27 cellular contexts compared by ENCODE assay signal in the genomic region with DNA sequence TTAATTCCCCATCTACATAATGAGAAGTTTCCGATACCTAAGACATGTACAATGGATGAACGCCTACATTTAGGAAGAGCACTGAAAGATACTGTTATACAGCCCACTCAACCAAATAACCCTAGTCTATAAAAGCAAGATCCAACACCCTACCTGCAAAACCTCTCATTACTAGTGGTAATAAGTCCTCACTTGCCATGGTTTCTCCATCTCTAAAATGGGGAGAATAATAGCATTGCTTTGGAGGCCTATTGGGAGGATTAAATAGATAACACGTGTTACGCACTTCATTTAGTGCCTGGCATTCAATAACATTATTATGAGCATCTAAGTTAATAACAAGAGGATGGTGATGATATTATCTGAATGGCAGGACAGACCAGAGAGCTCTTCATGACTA. TPM values are rescaled to one million over a fixed set of nuclear protein-coding genes. Genes with fewer than 3 reads are reported as not detected.
DNase-seq lines count a peak whose midpoint lies in the region; ATAC-seq, FAIRE-seq and TF ChIP-seq lines count a peak whose summit lies in the region.
"Had no signal": no experiment of that assay in that cellular context is flagged by ENCODE, and none has a peak within 500 bp of the region (broad histone marks: within the 10 kb centered on the region; RNA-seq: fewer than 3 reads in every experiment).

No MANE protein-coding gene starts in this region.

- no peak overlapping the region for H3K9ac ChIP-seq in endothelial cell of umbilical vein (replicated peaks; ENCODE audit: extremely low read depth, insufficient read depth, low read length)

- peaks cover 45% of the 10 kb centered on the region for H3K36me3 Mint-ChIP-seq in nephron progenitor cell (ENCODE audit: low read depth)
- no peaks in the 10 kb centered on the region for H3K36me3 Mint-ChIP-seq in activated CD4-positive, alpha-beta T cell treated with anti-CD3 and anti-CD28 coated beads, Interleukin-2, amount 10 ng/mL, durations not matched to agents 24 days and 14 days (ENCODE audit: low read depth)

- intact Hi-C loops in endothelial cell of umbilical vein (cut with micrococcal nuclease): loop anchor here (2.0 kb wide), 1 partner anchor 67 kb away; no protein-coding TSS in a partner anchor
- intact Hi-C loops in activated CD4-positive, alpha-beta T cell treated with anti-CD3 and anti-CD28 coated beads, Interleukin-2, amount 10 ng/mL, durations not matched to agents 24 days and 14 days (cut with micrococcal nuclease): no loop called here

- no peaks in the 10 kb centered on the region for H3K9me1 ChIP-seq in endothelial cell of umbilical vein (replicated peaks; ENCODE audit: control insufficient read depth, extremely low read depth, insufficient read depth, low read length)

- peaks cover 27% of the 10 kb centered on the region for H3K4me1 ChIP-seq in ACC112 (ENCODE audit: control insufficient read depth, insufficient read depth, low read length, unreplicated experiment)
- H3K4me1 ChIP-seq in RWPE2 (ENCODE audit: insufficient read depth, poor library complexity, severe bottlenecking): peaks cover 45% of the 10 kb centered on the region
- peaks cover 14% of the 10 kb centered on the region for H3K4me1 ChIP-seq in endothelial cell of umbilical vein (ENCODE audit: control insufficient read depth, extremely low read depth, insufficient read depth, low read length)
- H3K4me1 ChIP-seq: spleen had no signal

- H2AFZ ChIP-seq in ACC112 (ENCODE audit: low read length, unreplicated experiment): no peak overlapping the region
- peak overlapping the region; percentile 86 for H2AFZ ChIP-seq in endothelial cell of umbilical vein (ENCODE audit: low read depth, low read length)

- TF ChIP-seq CTCF in RWPE2 (IDR thresholded peaks at IDR 0.05; ENCODE audit: poor library complexity, severe bottlenecking): no peak
- no peak for TF ChIP-seq CTCF in endothelial cell of umbilical vein (IDR thresholded peaks at IDR 0.05; ENCODE audit: extremely low read depth in 1 of 2, insufficient read depth in 1 of 2, low read depth in 1 of 2, low read length in 2 of 2)
- no peak for TF ChIP-seq CTCF in nephron progenitor cell (IDR thresholded peaks at IDR 0.05)

- H3K4me2 ChIP-seq in endothelial cell of umbilical vein (ENCODE audit: insufficient read depth, low read length): peak overlapping the region; percentile 89

- BruUV-seq in endothelial cell of umbilical vein (replicated peaks; lab: Mats Ljungman, UMichigan): no TSS peak

- no peak for TF ChIP-seq POLR2A in endothelial cell of umbilical vein (IDR thresholded peaks at IDR 0.05; ENCODE audit: low read depth, low read length)

- no peak for DNase-seq in RWPE2 (ENCODE audit: low spot score)
- DNase-seq in endothelial cell of umbilical vein (ENCODE audit: low read depth, low spot score): no peak
- no peak for DNase-seq in nephron progenitor cell
- no peak for DNase-seq in stimulated activated CD4-positive, alpha-beta T cell treated with anti-CD3 and anti-CD28 coated beads, Interleukin-2, amount 100 ng/mL, for 48 hours
- no peak for DNase-seq in activated CD4-positive, alpha-beta T cell treated with anti-CD3 and anti-CD28 coated beads, Interleukin-2, amount 10 ng/mL, durations not matched to agents 24 days and 14 days
- no peak for DNase-seq in COR-L47 (lab: John Stamatoyannopoulos, UW)
- DNase-seq: activated CD4-positive, alpha-beta T cell treated with anti-CD3 and anti-CD28 coated beads for 48 hours; activated naive CD4-positive, alpha-beta T cell treated with Interleukin-2 at 50 U/mL for 16 hours; activated T-cell treated with anti-CD3 and anti-CD28 coated beads, Interleukin-2, amount 50 U/mL, for 72 hours; C1 segment of cervical spinal cord; glutamatergic neuron; mesendoderm; NCI-H1436 treated with DMSO at 0.1 percent for 48 hours; occipital lobe; retina; SJCRH30; spleen; stimulated activated CD4-positive, alpha-beta T cell treated with anti-CD3 and anti-CD28 coated beads, Interleukin-4, amount 100 ng/mL, for 1 hour; T-helper 17 cell had no signal

- no peaks in the 10 kb centered on the region for H3K27me3 Mint-ChIP-seq in nephron progenitor cell (ENCODE audit: low read depth, poor library complexity)
- no peaks in the 10 kb centered on the region for H3K27me3 Mint-ChIP-seq in activated CD4-positive, alpha-beta T cell treated with anti-CD3 and anti-CD28 coated beads, Interleukin-2, amount 10 ng/mL, durations not matched to agents 24 days and 14 days
- H3K27me3 Mint-ChIP-seq: stimulated activated memory B cell treated with anti-CD40 and anti-IgM and Interleukin-4, amounts not matched to agents 10 μg/mL and 1 μg/mL and 100 μg/mL, for 72 hours had no signal

- CTCF ChIA-PET in endothelial cell of umbilical vein (lab: Charles Lee): interaction anchor here (1.0 to 2.5 kb wide), 3 partner anchors 12 to 159 kb away, joined by 3 to 17 read pairs (median 4); no protein-coding TSS in a partner anchor

- H3K9me3 ChIP-seq in RWPE2 (ENCODE audit: severe bottlenecking) (no peaks in the 10 kb centered on the region), endothelial cell of umbilical vein (replicated peaks; ENCODE audit: control insufficient read depth, insufficient read depth, low read length) (no peaks in the 10 kb centered on the region)
- H3K9me3 ChIP-seq: SJCRH30, spleen had no signal

- H3K36me3 ChIP-seq in ACC112 (ENCODE audit: insufficient read depth, low read length): no peaks in the 10 kb centered on the region
- H3K36me3 ChIP-seq in RWPE2 (ENCODE audit: low read depth): no peaks in the 10 kb centered on the region
- no peaks in the 10 kb centered on the region for H3K36me3 ChIP-seq in endothelial cell of umbilical vein (ENCODE audit: control insufficient read depth in 2 of 2, extremely low read depth in 1 of 2, insufficient read depth in 2 of 2, low read length in 2 of 2)
- H3K36me3 ChIP-seq: spleen had no signal

- dilution Hi-C loops in endothelial cell of umbilical vein (cut with MboI; ENCODE audit: extremely low pct_ligation_motif_present, low sequenced_read_pairs): no loop called here

- no peak overlapping the region for H3K4me3 Mint-ChIP-seq in nephron progenitor cell
- H3K4me3 Mint-ChIP-seq in activated CD4-positive, alpha-beta T cell treated with anti-CD3 and anti-CD28 coated beads, Interleukin-2, amount 10 ng/mL, durations not matched to agents 24 days and 14 days: no peak overlapping the region
- H3K4me3 Mint-ChIP-seq: activated T-cell treated with anti-CD3 and anti-CD28 coated beads, Interleukin-2, amount 50 U/mL, for 72 hours; stimulated activated memory B cell treated with anti-CD40 and anti-IgM and Interleukin-4, amounts not matched to agents 10 μg/mL and 1 μg/mL and 100 μg/mL, for 72 hours; T-helper 17 cell had no signal

- POLR2A ChIA-PET in endothelial cell of umbilical vein (lab: Charles Lee): no interaction called here

- H3K9me3 Mint-ChIP-seq in nephron progenitor cell: peaks cover 22% of the 10 kb centered on the region
- H3K9me3 Mint-ChIP-seq in activated CD4-positive, alpha-beta T cell treated with anti-CD3 and anti-CD28 coated beads, Interleukin-2, amount 10 ng/mL, durations not matched to agents 24 days and 14 days: no peaks in the 10 kb centered on the region

- no peak for ATAC-seq in RWPE2 (ENCODE audit: low read depth)
- no peak for ATAC-seq in GM18870 (IDR thresholded peaks at IDR 0.05; ENCODE audit: unreplicated experiment)
- ATAC-seq: activated T-cell treated with anti-CD3 and anti-CD28 coated beads, Interleukin-2, amount 50 U/mL, for 72 hours; HCT116; stimulated activated memory B cell treated with anti-CD40 and anti-IgM and Interleukin-4, amounts not matched to agents 10 μg/mL and 1 μg/mL and 100 μg/mL, for 72 hours; T-helper 17 cell had no signal

- no peak overlapping the region for H3K4me3 ChIP-seq in ACC112 (ENCODE audit: low read depth, low read length)
- H3K4me3 ChIP-seq in RWPE2 (ENCODE audit: severe bottlenecking): no peak overlapping the region
- no peak overlapping the region for H3K4me3 ChIP-seq in endothelial cell of umbilical vein (replicated peaks in 1 of 3; ENCODE audit: insufficient read depth in 1 of 3, low read depth in 1 of 3, low read length in 3 of 3)
- H3K4me3 ChIP-seq: SJCRH30, spleen had no signal

- no peaks in the 10 kb centered on the region for H4K20me1 ChIP-seq in endothelial cell of umbilical vein (replicated peaks; ENCODE audit: control insufficient read depth, extremely low read depth, insufficient read depth, low read length)

- H3K27me3 ChIP-seq in ACC112 (ENCODE audit: insufficient read depth, low read length) (no peaks in the 10 kb centered on the region), RWPE2 (ENCODE audit: insufficient read depth, poor library complexity, severe bottlenecking) (no peaks in the 10 kb centered on the region), endothelial cell of umbilical vein (ENCODE audit: control insufficient read depth in 2 of 2, insufficient read depth in 2 of 2, low read length in 2 of 2) (no peaks in the 10 kb centered on the region)
- H3K27me3 ChIP-seq: SJCRH30, spleen had no signal

- peaks cover 79% of the 10 kb centered on the region for H3K4me1 Mint-ChIP-seq in nephron progenitor cell
- H3K4me1 Mint-ChIP-seq in activated CD4-positive, alpha-beta T cell treated with anti-CD3 and anti-CD28 coated beads, Interleukin-2, amount 10 ng/mL, durations not matched to agents 24 days and 14 days: no peaks in the 10 kb centered on the region
- H3K4me1 Mint-ChIP-seq: stimulated activated memory B cell treated with anti-CD40 and anti-IgM and Interleukin-4, amounts not matched to agents 10 μg/mL and 1 μg/mL and 100 μg/mL, for 72 hours; T-helper 17 cell had no signal

- no peak for FAIRE-seq in endothelial cell of umbilical vein (lab: Jason Lieb, UNC)
- FAIRE-seq: D721Med, endometrium, GM19239, urothelium cell line had no signal

- peak overlapping the region; percentile 7 for H3K27ac Mint-ChIP-seq in nephron progenitor cell
- no peak overlapping the region for H3K27ac Mint-ChIP-seq in activated CD4-positive, alpha-beta T cell treated with anti-CD3 and anti-CD28 coated beads, Interleukin-2, amount 10 ng/mL, durations not matched to agents 24 days and 14 days
- H3K27ac Mint-ChIP-seq: activated T-cell treated with anti-CD3 and anti-CD28 coated beads, Interleukin-2, amount 50 U/mL, for 72 hours; stimulated activated memory B cell treated with anti-CD40 and anti-IgM and Interleukin-4, amounts not matched to agents 10 μg/mL and 1 μg/mL and 100 μg/mL, for 72 hours; T-helper 17 cell had no signal

- H3K27ac ChIP-seq in ACC112 (ENCODE audit: low read depth, low read length) (peak overlapping the region; percentile 54), RWPE2 (ENCODE audit: poor library complexity, severe bottlenecking) (peak overlapping the region; percentile 90), endothelial cell of umbilical vein (ENCODE audit: insufficient read depth, low read depth, low read length) (peak overlapping the region; percentile 8)
- H3K27ac ChIP-seq: SJCRH30, spleen had no signal

- no peaks in the 10 kb centered on the region for H3K79me2 ChIP-seq in ACC112 (ENCODE audit: control insufficient read depth, insufficient read depth, low read length, unreplicated experiment)
- no peaks in the 10 kb centered on the region for H3K79me2 ChIP-seq in endothelial cell of umbilical vein (ENCODE audit: control insufficient read depth, insufficient read depth, low read length)

RNA-seq across cellular contexts. Expression of gene LGR4, which starts 16.9 kb away (rescaled TPM):
- 2.6 and 3.1 TPM in 2 replicates for total RNA-seq in endothelial cell of umbilical vein
- polyA plus RNA-seq in endothelial cell of umbilical vein: 0.89 and 1.3 TPM in 2 replicates
- 0.98 and 1.1 TPM in 2 replicates for polyA plus RNA-seq in endothelial cell of umbilical vein (2011; cell fraction: cytosol; rRNA removed)
- polyA plus RNA-seq in endothelial cell of umbilical vein (2011; cell fraction: nucleus; rRNA removed): 4.1 and 4.4 TPM in 2 replicates
- 7.4 and 7.7 TPM in 2 replicates for polyA plus RNA-seq in endothelial cell of umbilical vein (2012)
- polyA minus RNA-seq in endothelial cell of umbilical vein: 5.9 and 11.8 TPM in 2 replicates
- polyA minus RNA-seq in endothelial cell of umbilical vein (2011; cell fraction: cytosol; rRNA and poly(A)+ RNA removed): 70.9 TPM
- polyA minus RNA-seq in endothelial cell of umbilical vein (2011; cell fraction: nucleus; rRNA and poly(A)+ RNA removed): 7.3 and 9.6 TPM in 2 replicates
- total RNA-seq in activated CD4-positive, alpha-beta T cell treated with anti-CD3 and anti-CD28 coated beads, Interleukin-2, amount 10 ng/mL, durations not matched to agents 24 days and 14 days: not detected in 2 replicates

RNA-seq across cellular contexts. Expression of gene LIN7C, which starts 50.9 kb away (rescaled TPM):
- 23.6 and 24.9 TPM in 2 replicates for total RNA-seq in endothelial cell of umbilical vein
- polyA plus RNA-seq in endothelial cell of umbilical vein: 6.0 and 7.1 TPM in 2 replicates
- polyA plus RNA-seq in endothelial cell of umbilical vein (2011; cell fraction: cytosol; rRNA removed): 6.5 and 7.3 TPM in 2 replicates
- polyA plus RNA-seq in endothelial cell of umbilical vein (2011; cell fraction: nucleus; rRNA removed): 5.1 and 7.6 TPM in 2 replicates
- polyA plus RNA-seq in endothelial cell of umbilical vein (2012): 5.7 and 8.9 TPM in 2 replicates
- polyA minus RNA-seq in endothelial cell of umbilical vein: 6.1 and 7.5 TPM in 2 replicates
- polyA minus RNA-seq in endothelial cell of umbilical vein (2011; cell fraction: cytosol; rRNA and poly(A)+ RNA removed): 29.0 TPM
- polyA minus RNA-seq in endothelial cell of umbilical vein (2011; cell fraction: nucleus; rRNA and poly(A)+ RNA removed): 7.5 and 12.4 TPM in 2 replicates
- 35.9 and 36.4 TPM in 2 replicates for total RNA-seq in activated CD4-positive, alpha-beta T cell treated with anti-CD3 and anti-CD28 coated beads, Interleukin-2, amount 10 ng/mL, durations not matched to agents 24 days and 14 days

Comparison
In these comparisons a context has a peak if more than half of its experiments do, and no peak if none do; other contexts are left out.
1. H3K27ac ChIP-seq: peak in every context shown above with its lines; median percentile 90 in RWPE2; 54 in ACC112; 8 in endothelial cell of umbilical vein.